11 cellular contexts compared by ENCODE assay signal in genomic region chr4:85724801-85725548, GRCh38.
DNase-seq lines count a peak whose midpoint lies in the region; ATAC-seq and TF ChIP-seq lines count a peak whose summit lies in the region.
"Had no signal": no experiment of that assay in that cellular context is flagged by ENCODE, and none has a peak within 500 bp of the region (broad histone marks: within the 10 kb centered on the region; RNA-seq: fewer than 3 reads in every experiment).

No MANE protein-coding gene starts in this region.

- peak overlapping the region; percentile 25 to 31 for H3K27ac ChIP-seq in tibial artery

- DNase-seq in Right ventricle myocardium superior (no peak), tibial artery (no peak), germinal center (ENCODE audit: low spot score) (no peak), AG20443 (ENCODE audit: low spot score) (no peak), lower leg skin (ENCODE audit: low spot score in 2 of 2) (no peak)
- no peak for DNase-seq in activated CD8-positive, alpha-beta memory T cell treated with anti-CD3 and anti-CD28 coated beads for 24 hours
- DNase-seq: H7; stimulated activated naive CD8-positive, alpha-beta T cell treated with anti-CD3 and anti-CD28 coated beads, Interleukin-15, Interleukin-2, amounts not matched to agents 100 U/mL and 50 U/mL, for 24 hours had no signal

- intact Hi-C loops in Right ventricle myocardium superior (cut with DNase I), result no loop called here
- intact Hi-C loops in tibial artery (cut with DNase I; ENCODE audit: low total_unique reads), result no loop called here
- intact Hi-C loops in lower leg skin (cut with DNase I; ENCODE audit: low total_unique reads), result no loop called here

- H3K4me3 ChIP-seq in tibial artery (no peak overlapping the region), lower leg skin (ENCODE audit: low read depth, poor library complexity, severe bottlenecking) (no peak overlapping the region)

- ATAC-seq in GM21381 (IDR thresholded peaks at IDR 0.05; ENCODE audit: unreplicated experiment) (peak; percentile 54), HG03460 (IDR thresholded peaks at IDR 0.05; ENCODE audit: unreplicated experiment) (peak; percentile 43), Right ventricle myocardium superior (ENCODE audit: poor library complexity) (peak; percentile 45)
- ATAC-seq: Panc1 had no signal

- H3K4me1 ChIP-seq in tibial artery, result peaks cover 0 to 17% (median 9%) of the 10 kb centered on the region in 4 donors

- no peak for TF ChIP-seq POLR2A in lower leg skin (IDR thresholded peaks at IDR 0.05)

- WGBS in lower leg skin, 2 donors, result 64 to 67% methylated on average over 3 of the region's 3 CpGs

- no peaks in the 10 kb centered on the region for H3K27me3 ChIP-seq in tibial artery

- no peaks in the 10 kb centered on the region for H3K9me3 ChIP-seq in tibial artery

- no peaks in the 10 kb centered on the region for H3K36me3 ChIP-seq in tibial artery

- no peak for TF ChIP-seq CTCF in tibial artery (IDR thresholded peaks at IDR 0.05)
- TF ChIP-seq CTCF in lower leg skin (IDR thresholded peaks at IDR 0.05), result no peak
